In the genomic region with DNA sequence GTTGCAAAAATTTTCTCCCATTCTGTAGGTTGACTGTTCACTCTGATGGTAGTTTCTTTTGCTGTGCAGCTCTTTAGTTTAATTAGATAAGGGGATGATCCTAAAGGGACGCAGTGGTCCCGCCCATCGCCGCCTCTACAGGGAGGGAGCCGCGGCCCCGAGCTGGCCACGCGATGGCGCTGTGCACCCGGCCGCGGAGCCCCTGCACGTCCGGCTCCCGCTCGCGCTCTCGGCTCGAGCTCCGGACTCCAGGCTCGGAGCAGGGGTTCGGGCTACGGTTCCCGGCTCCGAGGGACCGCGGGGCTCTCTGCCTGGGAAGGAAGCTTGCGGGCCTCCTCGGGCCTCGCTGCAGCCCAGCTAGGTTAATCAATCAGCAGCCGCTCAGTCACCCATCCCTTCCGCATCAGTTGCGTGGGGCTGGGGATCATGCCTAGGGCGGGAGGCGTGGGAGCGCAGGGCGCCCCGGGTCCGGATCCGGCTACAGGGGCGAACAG, we compare ENCODE assay signal across 8 cellular contexts.
DNase-seq lines count a peak whose midpoint lies in the region; ATAC-seq and TF ChIP-seq lines count a peak whose summit lies in the region.

No MANE protein-coding gene starts in this region.

- DNase-seq in AG09309 (ENCODE audit: low read depth): peak; percentile 13
- peak; percentile 32 to 37 for DNase-seq in HL-60 (ENCODE audit: low read depth in 1 of 2, low spot score in 1 of 2)
- DNase-seq in activated CD4-positive, alpha-beta T cell treated with anti-CD3 and anti-CD28 coated beads, Interleukin-2, amount 50 U/mL, for 1 hour: peak; percentile 38
- peak; percentile 15 to 69 for DNase-seq in dermis microvascular lymphatic vessel endothelial cell (ENCODE audit: low read depth in 2 of 2)
- no peak for DNase-seq in lung (ENCODE audit: low spot score)
- peak in 2 of 3 experiments; percentile 10 to 39 for DNase-seq in stimulated activated CD4-positive, alpha-beta T cell treated with anti-CD3 and anti-CD28 coated beads, TNF-alpha, amount 100 ng/mL, for 4 hours (ENCODE audit: low read depth in 3 of 3)
- no peak for DNase-seq in NCI-H1105 treated with DMSO at 0.1 percent for 48 hours (lab: John Stamatoyannopoulos, UW)

- H3K4me1 ChIP-seq in lung (ENCODE audit: control insufficient read depth in 2 of 2, insufficient read depth in 2 of 2, low read length in 2 of 2): no peaks in the 10 kb centered on the region

- H3K27ac ChIP-seq in HL-60 (replicated peaks) (no peak overlapping the region), lung (ENCODE audit: low read depth in 1 of 2, low read length in 1 of 2) (no peak overlapping the region)

- H3K9me3 ChIP-seq in lung (ENCODE audit: control insufficient read depth in 2 of 2, insufficient read depth in 1 of 2, low read length in 1 of 2): peaks cover 2 to 11% of the 10 kb centered on the region in 2 donors

- H3K27me3 ChIP-seq in HL-60 (ENCODE audit: insufficient read depth, poor library complexity, severe bottlenecking) (peaks cover 24% of the 10 kb centered on the region), lung (ENCODE audit: control insufficient read depth, insufficient read depth) (no peaks in the 10 kb centered on the region)

- H3K4me3 ChIP-seq in AG09309 (ENCODE audit: control insufficient read depth, low read depth, low read length): peak overlapping the region; percentile 44
- peak overlapping the region; percentile 15; the same call in 1 of the 2 replicates for H3K4me3 ChIP-seq in HL-60 (replicated peaks; ENCODE audit: insufficient read depth, low read length)
- H3K4me3 ChIP-seq in lung: no peak overlapping the region

- peak; percentile 80 for ATAC-seq in GM19397 (IDR thresholded peaks at IDR 0.05; ENCODE audit: unreplicated experiment)
- ATAC-seq in lung (ENCODE audit: insufficient read depth, low FRiP score): peak; percentile 67

- WGBS in lung, 2 donors: 8 to 20% methylated on average over 40 to 42 of the region's 42 CpGs

- H3K36me3 ChIP-seq in lung (ENCODE audit: control insufficient read depth in 2 of 2, insufficient read depth in 2 of 2, low read length in 2 of 2): no peaks in the 10 kb centered on the region

- peak; percentile 61 for TF ChIP-seq CTCF in AG09309 (IDR thresholded peaks at IDR 0.05; ENCODE audit: control insufficient read depth, insufficient read depth, low read depth, low read length, missing control alignments)
- TF ChIP-seq CTCF in HL-60 (IDR thresholded peaks at IDR 0.05; ENCODE audit: insufficient read depth, low read length): peak; percentile 44
- peak; percentile 48 for TF ChIP-seq CTCF in lung (IDR thresholded peaks at IDR 0.05; ENCODE audit: control extremely low read depth, extremely low read depth)

Comparison
In these comparisons a context has a peak if more than half of its experiments do, and no peak if none do; other contexts are left out.
1. DNase-seq: peak in AG09309 (single experiment), HL-60 (2 of 2), activated CD4-positive, alpha-beta T cell treated with anti-CD3 and anti-CD28 coated beads, Interleukin-2, amount 50 U/mL, for 1 hour (single experiment), dermis microvascular lymphatic vessel endothelial cell (2 of 2) and stimulated activated CD4-positive, alpha-beta T cell treated with anti-CD3 and anti-CD28 coated beads, TNF-alpha, amount 100 ng/mL, for 4 hours (2 of 3); none in lung (single experiment) and NCI-H1105 treated with DMSO at 0.1 percent for 48 hours (single experiment).
2. Peak in every context shown above with its lines, with median percentiles within 50 percentile points of each other: CTCF ChIP-seq.